Comparison of ENCODE assay signal across 11 cellular contexts in genomic region chr18:23337599-23338444, GRCh38.
A peak's percentile ranks its signal among the peaks of the same experiment; 100 is the strongest.
DNase-seq lines count a peak whose midpoint lies in the region; ATAC-seq and TF ChIP-seq lines count a peak whose summit lies in the region.
"Had no signal": no experiment of that assay in that cellular context is flagged by ENCODE, and none has a peak within 500 bp of the region (broad histone marks: within the 10 kb centered on the region; RNA-seq: fewer than 3 reads in every experiment).

No MANE protein-coding gene starts in this region.

- DNase-seq in DMS79 (lab: John Stamatoyannopoulos, UW): peak; percentile 21
- DNase-seq in kidney epithelial cell (ENCODE audit: low read depth): peak; percentile 29
- no peak for DNase-seq in RPMI8226
- no peak for DNase-seq in activated T-cell treated with anti-CD3 and anti-CD28 coated beads for 4 hours
- DNase-seq: activated effector memory CD4-positive, alpha-beta T cell treated with Interleukin-2 at 50 U/mL for 16 hours; effector CD8-positive, alpha-beta T cell had no signal

- H3K79me2 ChIP-seq in Loucy (ENCODE audit: insufficient read depth, low read length): no peaks in the 10 kb centered on the region

- TF ChIP-seq CTCF in Loucy (conservative IDR thresholded peaks at IDR 0.05; ENCODE audit: low read length) (0 out of 2 replicates have a peak, but pooled peaks have one; percentile 17), kidney epithelial cell (IDR thresholded peaks at IDR 0.05; ENCODE audit: insufficient read depth, low read length, poor library complexity, severe bottlenecking) (no peak)

- no peaks in the 10 kb centered on the region for H3F3A ChIP-seq in Loucy (ENCODE audit: low read depth)

- H3K4me2 ChIP-seq in Loucy (ENCODE audit: low read depth, low read length, poor library complexity, severe bottlenecking): no peak overlapping the region

- no peak overlapping the region for H3K9ac ChIP-seq in Loucy (ENCODE audit: low read depth, low read length, poor library complexity, severe bottlenecking)

- no peak overlapping the region for H2AFZ ChIP-seq in Loucy (ENCODE audit: low read length)

- H3K9me2 ChIP-seq in Loucy (replicated peaks; ENCODE audit: low read depth, low read length): no peaks in the 10 kb centered on the region

- H3K27me3 ChIP-seq in Loucy (ENCODE audit: insufficient read depth, low read length, poor library complexity, severe bottlenecking): no peaks in the 10 kb centered on the region
- H3K27me3 ChIP-seq in kidney epithelial cell (ENCODE audit: control insufficient read depth, insufficient read depth, low read length): no peaks in the 10 kb centered on the region
- H3K27me3 ChIP-seq: vagina had no signal

- H4K20me1 ChIP-seq in Loucy (ENCODE audit: insufficient read depth, low read length, poor library complexity, severe bottlenecking): no peaks in the 10 kb centered on the region

- H3K9me3 ChIP-seq in Loucy (ENCODE audit: insufficient read depth, low read depth, low read length): no peaks in the 10 kb centered on the region
- H3K9me3 ChIP-seq: vagina had no signal

- no peak overlapping the region for H3K4me3 ChIP-seq in Loucy (ENCODE audit: low read length, poor library complexity, severe bottlenecking)
- no peak overlapping the region for H3K4me3 ChIP-seq in kidney epithelial cell (ENCODE audit: low read depth, low read length)
- H3K4me3 ChIP-seq: vagina had no signal

- H3K36me3 ChIP-seq in Loucy (ENCODE audit: insufficient read depth, low read length) (no peaks in the 10 kb centered on the region), kidney epithelial cell (ENCODE audit: control insufficient read depth, insufficient read depth, low read length) (no peaks in the 10 kb centered on the region)
- H3K36me3 ChIP-seq: vagina had no signal

- ATAC-seq in SK-N-SH treated with all-trans-retinoic acid at 6 μM for 48 hours: peak; percentile 73
- ATAC-seq in GM21528 (IDR thresholded peaks at IDR 0.05; ENCODE audit: low FRiP score, unreplicated experiment): no peak
- no peak for ATAC-seq in HG02610 (IDR thresholded peaks at IDR 0.05; ENCODE audit: unreplicated experiment)

- no peaks in the 10 kb centered on the region for H3K4me1 ChIP-seq in Loucy (ENCODE audit: insufficient read depth, low read length, poor library complexity, severe bottlenecking)

TF ChIP-seq in SK-N-SH treated with all-trans-retinoic acid at 6 μM for 48 hours, 23 proteins besides CTCF, POLR2A, EP300 and RAD21:
- TF ChIP-seq ZNF565 (CRISPR knock-in tag; conservative IDR thresholded peaks at IDR 0.05; ENCODE audit: low read depth): no peak
- TF ChIP-seq ARNTL (CRISPR knock-in tag; IDR thresholded peaks at IDR 0.05; ENCODE audit: borderline replicate concordance, low read depth): no peak
- no peak for TF ChIP-seq RARB (CRISPR knock-in tag; IDR thresholded peaks at IDR 0.05)
TF ChIP-seq in SK-N-SH treated with all-trans-retinoic acid at 6 μM for 48 hours: peak in this region for 0.

Comparison
In these comparisons a context has a peak if more than half of its experiments do, and no peak if none do; other contexts are left out.
1. DNase-seq: peak in DMS79 (single experiment) and kidney epithelial cell (single experiment); none in RPMI8226 (single experiment) and activated T-cell treated with anti-CD3 and anti-CD28 coated beads for 4 hours (single experiment).